ENCODE assay signal across 11 cellular contexts in genomic region chr15:64749999-64750657, GRCh38. TPM values are rescaled to one million over a fixed set of nuclear protein-coding genes. Genes with fewer than 3 reads are reported as not detected.
DNase-seq lines count a peak whose midpoint lies in the region; ATAC-seq and TF ChIP-seq lines count a peak whose summit lies in the region.
"Had no signal": no experiment of that assay in that cellular context is flagged by ENCODE, and none has a peak within 500 bp of the region (broad histone marks: within the 10 kb centered on the region; RNA-seq: fewer than 3 reads in every experiment).

No MANE protein-coding gene starts in this region.

- H3K4me3 Mint-ChIP-seq in GM23338: no peak overlapping the region; the same call in 2 of the 3 replicates
- H3K4me3 Mint-ChIP-seq in activated T-cell treated with anti-CD3 and anti-CD28 coated beads, Interleukin-2, amount 50 U/mL, for 24 hours: no peak overlapping the region
- H3K4me3 Mint-ChIP-seq: activated naive CD4-positive, alpha-beta T cell treated with anti-CD3 and anti-CD28 coated beads, Interleukin-2, amount 10 ng/mL, durations not matched to agents 7 days and 5 days had no signal

- peak overlapping the region; percentile 66 for H3K27ac Mint-ChIP-seq in GM23338
- no peak overlapping the region for H3K27ac Mint-ChIP-seq in activated T-cell treated with anti-CD3 and anti-CD28 coated beads, Interleukin-2, amount 50 U/mL, for 24 hours
- H3K27ac Mint-ChIP-seq: activated naive CD4-positive, alpha-beta T cell treated with anti-CD3 and anti-CD28 coated beads, Interleukin-2, amount 10 ng/mL, durations not matched to agents 7 days and 5 days had no signal

- H3F3A ChIP-seq in GM23338 (replicated peaks; ENCODE audit: low read depth): peaks cover 36% of the 10 kb centered on the region

- WGBS in heart left ventricle, 4 donors: 43 to 66% (median 53%) methylated on average over 21 of the region's 21 CpGs

- no peak overlapping the region for H3K9ac ChIP-seq in rectal smooth muscle tissue (ENCODE audit: low read length)

- H4K20me1 ChIP-seq in GM23338 (replicated peaks; ENCODE audit: insufficient read depth): peaks cover 73% of the 10 kb centered on the region

- H3K4me3 ChIP-seq in GM23338 (no peak overlapping the region), heart left ventricle (peak overlapping the region in 6 of 12 donors; percentile 7 to 41 (median 32)), rectal smooth muscle tissue (ENCODE audit: low read length) (no peak overlapping the region)

- H3K9me3 Mint-ChIP-seq in GM23338: no peaks in the 10 kb centered on the region; the same call in 2 of the 3 replicates
- H3K9me3 Mint-ChIP-seq in activated T-cell treated with anti-CD3 and anti-CD28 coated beads, Interleukin-2, amount 50 U/mL, for 24 hours: no peaks in the 10 kb centered on the region
- H3K9me3 Mint-ChIP-seq: activated naive CD4-positive, alpha-beta T cell treated with anti-CD3 and anti-CD28 coated beads, Interleukin-2, amount 10 ng/mL, durations not matched to agents 7 days and 5 days had no signal

- H3K27me3 ChIP-seq in GM23338 (ENCODE audit: insufficient read depth) (no peaks in the 10 kb centered on the region), heart left ventricle (no peaks in the 10 kb centered on the region), rectal smooth muscle tissue (ENCODE audit: control insufficient read depth, insufficient read depth, low read length) (no peaks in the 10 kb centered on the region)

- peak; percentile 89 for DNase-seq in GM23338 (ENCODE audit: low spot score)
- peak in 4 of 5 donors; percentile 54 to 76 (median 69) for DNase-seq in heart left ventricle
- no peak for DNase-seq in activated T-cell treated with anti-CD3 and anti-CD28 coated beads, Interleukin-2, amount 50 U/mL, for 24 hours
- DNase-seq in RPMI8226: no peak
- no peak for DNase-seq in mucosa of gallbladder (ENCODE audit: low spot score)
- no peak for DNase-seq in GOT3 (lab: John Stamatoyannopoulos, UW)
- DNase-seq: activated naive CD4-positive, alpha-beta T cell treated with anti-CD3 and anti-CD28 coated beads, Interleukin-2, amount 10 ng/mL, durations not matched to agents 7 days and 5 days; DND-41; stimulated activated CD4-positive, alpha-beta T cell treated with anti-CD3 and anti-CD28 coated beads, Interleukin-4, amount 100 ng/mL, for 24 hours had no signal

- intact Hi-C loops in heart left ventricle (cut with DNase I): loop anchor here in 1 of 10 donors (5.0 kb wide), 1 partner anchor 57 kb away; no protein-coding TSS in a partner anchor

- H3K9me2 ChIP-seq in GM23338 (ENCODE audit: insufficient read depth): no peaks in the 10 kb centered on the region

- peaks cover 13% of the 10 kb centered on the region for H3K27me3 Mint-ChIP-seq in GM23338 (ENCODE audit: insufficient read depth, low read depth, poor library complexity)
- peaks cover 12% of the 10 kb centered on the region for H3K27me3 Mint-ChIP-seq in activated T-cell treated with anti-CD3 and anti-CD28 coated beads, Interleukin-2, amount 50 U/mL, for 24 hours

- peaks cover 100% of the 10 kb centered on the region for H3K79me2 ChIP-seq in GM23338 (replicated peaks; ENCODE audit: insufficient read depth)

- H3K36me3 Mint-ChIP-seq in GM23338 (ENCODE audit: low read depth): peaks cover 84% of the 10 kb centered on the region
- H3K36me3 Mint-ChIP-seq in activated T-cell treated with anti-CD3 and anti-CD28 coated beads, Interleukin-2, amount 50 U/mL, for 24 hours (ENCODE audit: low read depth): no peaks in the 10 kb centered on the region
- H3K36me3 Mint-ChIP-seq: activated naive CD4-positive, alpha-beta T cell treated with anti-CD3 and anti-CD28 coated beads, Interleukin-2, amount 10 ng/mL, durations not matched to agents 7 days and 5 days had no signal

- peak; percentile 93 for ATAC-seq in GM23338
- ATAC-seq in SK-N-SH treated with all-trans-retinoic acid at 6 μM for 48 hours: peak; percentile 88
- ATAC-seq in heart left ventricle: peak; percentile 36 to 66 (median 48)

- TF ChIP-seq CTCF in GM23338 (conservative IDR thresholded peaks at IDR 0.05; ENCODE audit: low read depth in 2 of 2) (peak; percentile 34 to 54; a peak in 3 of 4 replicates), heart left ventricle (IDR thresholded peaks at IDR 0.05) (peak in 3 of 12 donors; percentile 8 to 35 (median 35))

- H2AFZ ChIP-seq in GM23338: no peak overlapping the region

- peaks cover 56% of the 10 kb centered on the region for H3K4me1 Mint-ChIP-seq in GM23338
- no peaks in the 10 kb centered on the region for H3K4me1 Mint-ChIP-seq in activated T-cell treated with anti-CD3 and anti-CD28 coated beads, Interleukin-2, amount 50 U/mL, for 24 hours (ENCODE audit: low read depth)
- H3K4me1 Mint-ChIP-seq: activated naive CD4-positive, alpha-beta T cell treated with anti-CD3 and anti-CD28 coated beads, Interleukin-2, amount 10 ng/mL, durations not matched to agents 7 days and 5 days had no signal

- TF ChIP-seq POLR2A in heart left ventricle (IDR thresholded peaks at IDR 0.05): no peak

- H3K27ac ChIP-seq in GM23338 (ENCODE audit: low read depth): peak overlapping the region; percentile 82
- peak overlapping the region; percentile 16 to 76 (median 69) for H3K27ac ChIP-seq in heart left ventricle
- peak overlapping the region; percentile 90 for H3K27ac ChIP-seq in rectal smooth muscle tissue (ENCODE audit: low read depth, low read length)

- H3K9me3 ChIP-seq in heart left ventricle: no peaks in the 10 kb centered on the region

- H3K4me1 ChIP-seq in GM23338 (ENCODE audit: insufficient read depth) (peaks cover 28% of the 10 kb centered on the region), heart left ventricle (peaks cover 0 to 88% (median 36%) of the 10 kb centered on the region in 12 donors), rectal smooth muscle tissue (ENCODE audit: control insufficient read depth, insufficient read depth, low read length) (peaks cover 44% of the 10 kb centered on the region)

- H3K36me3 ChIP-seq in GM23338 (ENCODE audit: insufficient read depth): peaks cover 21% of the 10 kb centered on the region; the same call in 1 of the 2 replicates
- peaks cover 0 to 12% (median 0%) of the 10 kb centered on the region in 9 donors for H3K36me3 ChIP-seq in heart left ventricle
- H3K36me3 ChIP-seq in rectal smooth muscle tissue (ENCODE audit: control insufficient read depth, insufficient read depth, low read length): peaks cover 2% of the 10 kb centered on the region

- H3K4me2 ChIP-seq in GM23338: no peak overlapping the region

TF ChIP-seq in GM23338, 12 proteins besides CTCF, POLR2A, EP300 and RAD21:
- no peak for TF ChIP-seq EZH2 (IDR thresholded peaks at IDR 0.05; ENCODE audit: low read depth, unreplicated experiment)
- 0 out of 2 replicates have a peak, but pooled peaks have one; percentile 17 for TF ChIP-seq POLR2AphosphoS5 (IDR thresholded peaks at IDR 0.05; ENCODE audit: low read depth)
TF ChIP-seq in GM23338: peak in this region for 1.

TF ChIP-seq in SK-N-SH treated with all-trans-retinoic acid at 6 μM for 48 hours, 23 proteins besides CTCF, POLR2A, EP300 and RAD21 (continues in another document):
- TF ChIP-seq ZC3H10 (CRISPR knock-in tag; IDR thresholded peaks at IDR 0.05): no peak
- TF ChIP-seq PATZ1 (CRISPR knock-in tag; IDR thresholded peaks at IDR 0.05; ENCODE audit: borderline replicate concordance): no peak
- no peak for TF ChIP-seq ISL1 (CRISPR knock-in tag; IDR thresholded peaks at IDR 0.05)
- TF ChIP-seq BACH2 (CRISPR knock-in tag; IDR thresholded peaks at IDR 0.05; ENCODE audit: borderline replicate concordance): no peak
- TF ChIP-seq SNAI2 (CRISPR knock-in tag; IDR thresholded peaks at IDR 0.05): no peak
- no peak for TF ChIP-seq ZNF8 (CRISPR knock-in tag; IDR thresholded peaks at IDR 0.05)
- no peak for TF ChIP-seq ZNF565 (CRISPR knock-in tag; conservative IDR thresholded peaks at IDR 0.05; ENCODE audit: low read depth)
- no peak for TF ChIP-seq ZNF70 (CRISPR knock-in tag; IDR thresholded peaks at IDR 0.05)
- no peak for TF ChIP-seq CSDC2 (CRISPR knock-in tag; IDR thresholded peaks at IDR 0.05)
- TF ChIP-seq TOX (CRISPR knock-in tag; IDR thresholded peaks at IDR 0.05; ENCODE audit: borderline replicate concordance): no peak
- no peak for TF ChIP-seq ZFP30 (CRISPR knock-in tag; IDR thresholded peaks at IDR 0.05)
- TF ChIP-seq GLIS3 (CRISPR knock-in tag; IDR thresholded peaks at IDR 0.05): no peak
- no peak for TF ChIP-seq ARNTL (CRISPR knock-in tag; IDR thresholded peaks at IDR 0.05; ENCODE audit: borderline replicate concordance, low read depth)
- no peak for TF ChIP-seq PPARA (CRISPR knock-in tag; IDR thresholded peaks at IDR 0.05; ENCODE audit: borderline replicate concordance)
- TF ChIP-seq RARB (CRISPR knock-in tag; IDR thresholded peaks at IDR 0.05): no peak

RNA-seq across cellular contexts. Expression of gene RBPMS2, which starts 25.3 kb away (rescaled TPM):
- 36.9 and 53.3 TPM in 2 replicates for total RNA-seq in GM23338 (2014; rRNA removed; shearing (Covaris generic))
- 171 and 179 TPM in 2 replicates for polyA plus RNA-seq in GM23338 (2016; fragmentation: Nextera tagmentation; extraction: Ambion mirVana)
- total RNA-seq in heart left ventricle: 100 to 1,000 TPM in 7 of 9 donors, 10 to 100 TPM in 2; 49.8 to 530 (median 189) TPM
- 100 to 1,000 TPM; 238 to 408 TPM for polyA plus RNA-seq in heart left ventricle
- total RNA-seq in mucosa of gallbladder: 41.3 TPM

Comparison
In these comparisons a context has a peak if more than half of its experiments do, and no peak if none do; other contexts are left out.
1. DNase-seq: peak in GM23338 (single experiment) and heart left ventricle (4 of 5); none in activated T-cell treated with anti-CD3 and anti-CD28 coated beads, Interleukin-2, amount 50 U/mL, for 24 hours (single experiment), RPMI8226 (single experiment), mucosa of gallbladder (single experiment) and GOT3 (single experiment).
2. Peak in every context shown above with its lines, with median percentiles within 50 percentile points of each other: ATAC-seq and H3K27ac ChIP-seq.